ENCODE assay signal across 18 cellular contexts in the genomic region with DNA sequence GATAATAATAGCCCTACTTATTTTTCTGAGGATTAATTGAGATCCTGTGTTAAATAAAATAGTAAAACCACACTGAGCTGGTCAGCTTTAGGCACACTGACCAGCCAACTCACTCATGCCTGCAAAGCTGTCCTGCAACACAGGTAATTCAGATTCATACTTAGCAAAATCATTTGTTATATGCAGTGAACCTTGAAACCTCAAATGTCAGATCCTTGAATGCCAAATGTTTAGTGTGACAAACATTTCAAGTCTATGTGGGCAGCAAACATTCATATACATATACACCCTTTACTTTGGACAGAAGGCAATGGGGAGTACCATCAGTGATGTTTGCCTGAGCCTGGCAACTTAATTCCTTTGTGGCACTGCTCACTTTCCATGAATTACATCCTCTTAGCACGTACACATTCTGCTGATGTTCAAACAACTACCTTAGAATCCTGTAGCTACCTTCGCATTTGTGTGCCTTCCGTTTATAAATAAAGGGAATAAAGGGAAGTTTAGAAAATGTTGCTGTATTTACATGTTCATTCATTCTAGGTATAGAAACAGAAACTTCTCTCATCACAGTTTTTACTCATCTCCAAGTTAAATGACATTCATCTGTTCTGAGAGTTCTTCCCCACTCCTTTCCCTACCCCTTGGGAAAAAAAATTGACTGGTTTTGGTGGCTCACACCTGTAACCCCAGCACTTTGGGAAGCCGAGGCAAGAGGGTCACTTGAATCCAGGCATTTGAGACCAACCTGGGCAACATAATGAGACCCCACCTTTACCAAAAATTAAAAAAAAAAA.
"Had no signal": no experiment of that assay in that cellular context is flagged by ENCODE, and none has a peak within 500 bp of the region (broad histone marks: within the 10 kb centered on the region; RNA-seq: fewer than 3 reads in every experiment).

No MANE protein-coding gene starts in this region.

- FAIRE-seq: TTC549 had no signal

- H3K9me3 ChIP-seq: mucosa of descending colon, right atrium auricular region, testis had no signal

- H3K4me3 Mint-ChIP-seq: activated CD4-positive, alpha-beta T cell treated with anti-CD3 and anti-CD28 coated beads, Interleukin-2, amount 10 ng/mL, durations not matched to agents 24 days and 14 days; activated CD8-positive, alpha-beta T cell treated with anti-CD3 and anti-CD28 coated beads, Interleukin-2, amount 10 ng/mL, durations not matched to agents 7 days and 5 days; activated T-cell treated with anti-CD3 and anti-CD28 coated beads, Interleukin-2, amount 50 U/mL, for 4 hours; neural crest cell; T-helper 2 cell treated with Interferon-gamma antibody and Interleukin-4, amounts not matched to agents 5 μg/mL and 100 μg/mL, for 36 hours; type B pancreatic cell had no signal

- H3K4me3 ChIP-seq: cardiac muscle cell, dorsolateral prefrontal cortex, mucosa of descending colon, right atrium auricular region, testis had no signal

- ATAC-seq: activated CD8-positive, alpha-beta T cell treated with anti-CD3 and anti-CD28 coated beads, Interleukin-2, amount 10 ng/mL, durations not matched to agents 7 days and 5 days; activated T-cell treated with anti-CD3 and anti-CD28 coated beads, Interleukin-2, amount 50 U/mL, for 4 hours; left cardiac atrium; mucosa of descending colon had no signal

- H3K27me3 ChIP-seq: cardiac muscle cell, dorsolateral prefrontal cortex, right atrium auricular region, testis had no signal

- H3K27ac Mint-ChIP-seq: activated CD4-positive, alpha-beta T cell treated with anti-CD3 and anti-CD28 coated beads, Interleukin-2, amount 10 ng/mL, durations not matched to agents 24 days and 14 days; activated CD8-positive, alpha-beta T cell treated with anti-CD3 and anti-CD28 coated beads, Interleukin-2, amount 10 ng/mL, durations not matched to agents 7 days and 5 days; progenitor cell of endocrine pancreas; T-helper 2 cell treated with Interferon-gamma antibody and Interleukin-4, amounts not matched to agents 5 μg/mL and 100 μg/mL, for 36 hours; type B pancreatic cell had no signal

- H3K27ac ChIP-seq: cardiac muscle cell, dorsolateral prefrontal cortex, right atrium auricular region, testis had no signal

- H3K27me3 Mint-ChIP-seq: activated CD4-positive, alpha-beta T cell treated with anti-CD3 and anti-CD28 coated beads, Interleukin-2, amount 10 ng/mL, durations not matched to agents 24 days and 14 days; naive B cell; progenitor cell of endocrine pancreas; type B pancreatic cell had no signal

- DNase-seq: activated CD4-positive, alpha-beta T cell treated with anti-CD3 and anti-CD28 coated beads, Interleukin-2, amount 10 ng/mL, durations not matched to agents 24 days and 14 days; activated CD8-positive, alpha-beta T cell treated with anti-CD3 and anti-CD28 coated beads, Interleukin-2, amount 10 ng/mL, durations not matched to agents 7 days and 5 days; activated gamma-delta T cell treated with Interleukin-2 at 50 U/mL for 16 hours; activated T-cell treated with anti-CD3 and anti-CD28 coated beads, Interleukin-2, amount 50 U/mL, for 4 hours; amniotic stem cell; dorsolateral prefrontal cortex; left cardiac atrium; mesenchymal stem cell; mucosa of descending colon; naive B cell; testis had no signal

- H3K9me3 Mint-ChIP-seq: activated CD4-positive, alpha-beta T cell treated with anti-CD3 and anti-CD28 coated beads, Interleukin-2, amount 10 ng/mL, durations not matched to agents 24 days and 14 days; activated T-cell treated with anti-CD3 and anti-CD28 coated beads, Interleukin-2, amount 50 U/mL, for 4 hours had no signal

- H3K4me1 Mint-ChIP-seq: neural crest cell had no signal

- H3K36me3 ChIP-seq: cardiac muscle cell, right atrium auricular region had no signal
